Comparison of ENCODE assay signal across 17 cellular contexts in genomic region chr12:41361791-41362190, GRCh38.
"Had no signal": no experiment of that assay in that cellular context is flagged by ENCODE, and none has a peak within 500 bp of the region (broad histone marks: within the 10 kb centered on the region; RNA-seq: fewer than 3 reads in every experiment).

No MANE protein-coding gene starts in this region.

- H3K36me3 ChIP-seq: brain microvascular endothelial cell, gastroesophageal sphincter, right atrium auricular region, thyroid gland had no signal

- H3K9me3 ChIP-seq: gastroesophageal sphincter, right atrium auricular region, thyroid gland had no signal

- H3K9me3 Mint-ChIP-seq: activated naive CD4-positive, alpha-beta T cell treated with anti-CD3 and anti-CD28 coated beads, Interleukin-2, amount 50 U/mL, for 24 hours had no signal

- H3K27ac ChIP-seq: brain microvascular endothelial cell, epithelial cell of prostate, gastroesophageal sphincter, right atrium auricular region, thyroid gland had no signal

- H3K27ac Mint-ChIP-seq: activated naive CD4-positive, alpha-beta T cell treated with anti-CD3 and anti-CD28 coated beads, Interleukin-2, amount 50 U/mL, for 24 hours; dendritic cell treated with granulocyte-macrophage colony-stimulating factor and Interleukin-4, amounts not matched to agents 40 ng/mL and 50 ng/mL, for 4 days; effector memory CD8-positive, alpha-beta T cell; mesothelial cell of epicardium; T-helper 17 cell had no signal

- DNase-seq: activated CD4-positive, alpha-beta T cell treated with anti-CD3 and anti-CD28 coated beads, Interleukin-2, amount 50 U/mL, for 1 hour; activated CD4-positive, CD25-positive, alpha-beta regulatory T cell; activated T-cell treated with anti-CD3 and anti-CD28 coated beads, Interleukin-2, amount 50 U/mL, for 1 hour; amniotic stem cell; brain microvascular endothelial cell; effector memory CD8-positive, alpha-beta T cell; kidney; posterior cingulate gyrus; small intestine; T-helper 17 cell; thyroid gland had no signal

- ATAC-seq: effector memory CD8-positive, alpha-beta T cell; gastroesophageal sphincter; T-helper 17 cell had no signal

- H3K36me3 Mint-ChIP-seq: activated naive CD4-positive, alpha-beta T cell treated with anti-CD3 and anti-CD28 coated beads, Interleukin-2, amount 50 U/mL, for 24 hours; mesothelial cell of epicardium had no signal

- H3K4me1 ChIP-seq: right atrium auricular region, thyroid gland had no signal

- H3K4me3 ChIP-seq: gastroesophageal sphincter, right atrium auricular region, thyroid gland had no signal

- H3K4me3 Mint-ChIP-seq: activated naive CD4-positive, alpha-beta T cell treated with anti-CD3 and anti-CD28 coated beads, Interleukin-2, amount 50 U/mL, for 24 hours; dendritic cell treated with granulocyte-macrophage colony-stimulating factor and Interleukin-4, amounts not matched to agents 40 ng/mL and 50 ng/mL, for 4 days; effector memory CD8-positive, alpha-beta T cell; mesothelial cell of epicardium; T-helper 17 cell had no signal

- H3K27me3 Mint-ChIP-seq: activated naive CD4-positive, alpha-beta T cell treated with anti-CD3 and anti-CD28 coated beads, Interleukin-2, amount 50 U/mL, for 24 hours; dendritic cell treated with granulocyte-macrophage colony-stimulating factor and Interleukin-4, amounts not matched to agents 40 ng/mL and 50 ng/mL, for 4 days; effector memory CD8-positive, alpha-beta T cell; T-helper 17 cell had no signal

- H3K27me3 ChIP-seq: brain microvascular endothelial cell, gastroesophageal sphincter, right atrium auricular region, thyroid gland had no signal

- H3K4me1 Mint-ChIP-seq: activated naive CD4-positive, alpha-beta T cell treated with anti-CD3 and anti-CD28 coated beads, Interleukin-2, amount 50 U/mL, for 24 hours; T-helper 17 cell had no signal
